Comparison of ENCODE assay signal across 20 cellular contexts in genomic region chr4:170007113-170007512, GRCh38. TPM values are rescaled to one million over a fixed set of nuclear protein-coding genes. Genes with fewer than 3 reads are reported as not detected.
DNase-seq lines count a peak whose midpoint lies in the region.
"Had no signal": no experiment of that assay in that cellular context is flagged by ENCODE, and none has a peak within 500 bp of the region (broad histone marks: within the 10 kb centered on the region; RNA-seq: fewer than 3 reads in every experiment).

No MANE protein-coding gene starts in this region.

- H3K27ac Mint-ChIP-seq in immature natural killer cell: no peak overlapping the region
- H3K27ac Mint-ChIP-seq: activated CD8-positive, alpha-beta T cell treated with anti-CD3 and anti-CD28 coated beads for 36 hours; activated naive CD8-positive, alpha-beta T cell; neural progenitor cell; stimulated activated naive B cell treated with anti-CD40 and anti-IgM and Interleukin-4, amounts not matched to agents 10 μg/mL and 1 μg/mL and 100 μg/mL, for 72 hours had no signal

- peaks cover 0 to 8% (median 7%) of the 10 kb centered on the region in 3 donors for H3K27me3 Mint-ChIP-seq in immature natural killer cell (ENCODE audit: low read depth in 3 of 3)

- H3K27ac ChIP-seq in cingulate gyrus (ENCODE audit: low read depth, low read length) (peak overlapping the region; percentile 55), substantia nigra (ENCODE audit: low read depth, low read length, poor library complexity, severe bottlenecking) (peak overlapping the region; percentile 11)
- H3K27ac ChIP-seq: 22Rv1, breast epithelium, hepatocyte, upper lobe of right lung had no signal

- no peak overlapping the region for H3K4me3 Mint-ChIP-seq in immature natural killer cell
- H3K4me3 Mint-ChIP-seq: activated CD8-positive, alpha-beta T cell treated with anti-CD3 and anti-CD28 coated beads for 36 hours; activated naive CD8-positive, alpha-beta T cell; neural progenitor cell had no signal

- H3K4me1 Mint-ChIP-seq in immature natural killer cell: peaks cover 15 to 19% of the 10 kb centered on the region in 2 donors

- peaks cover 0 to 4% (median 0%) of the 10 kb centered on the region in 3 donors for H3K36me3 Mint-ChIP-seq in immature natural killer cell
- H3K36me3 Mint-ChIP-seq: stimulated activated naive B cell treated with anti-CD40 and anti-IgM and Interleukin-4, amounts not matched to agents 10 μg/mL and 1 μg/mL and 100 μg/mL, for 72 hours had no signal

- DNase-seq in SIG-M5 treated with dmso at 0.1 percent for 504 hours (lab: John Stamatoyannopoulos, UW; ENCODE audit: unreplicated experiment): peak; percentile 22
- no peak for DNase-seq in SIG-M5 (lab: John Stamatoyannopoulos, UW)
- DNase-seq in SKM-1 (lab: John Stamatoyannopoulos, UW; ENCODE audit: unreplicated experiment): peak; percentile 72
- peak in 1 of 49 donors; percentile 7 for DNase-seq in substantia nigra (lab: John Stamatoyannopoulos, UW)
- DNase-seq in NCI-H2171 (lab: John Stamatoyannopoulos, UW): no peak
- DNase-seq in immature natural killer cell: no peak
- DNase-seq in 8988T: no peak
- DNase-seq: activated CD8-positive, alpha-beta T cell treated with anti-CD3 and anti-CD28 coated beads for 36 hours; activated T-cell treated with anti-CD3 and anti-CD28 coated beads, Interleukin-2, amount 50 U/mL, for 48 hours; kidney glomerular epithelial cell; NCI-H1694; NCI-H526; stimulated activated naive B cell treated with anti-CD40 and anti-IgM and Interleukin-4, amounts not matched to agents 10 μg/mL and 1 μg/mL and 100 μg/mL, for 72 hours; upper lobe of right lung had no signal

- no peaks in the 10 kb centered on the region for H3K9me3 Mint-ChIP-seq in immature natural killer cell
- H3K9me3 Mint-ChIP-seq: activated CD8-positive, alpha-beta T cell treated with anti-CD3 and anti-CD28 coated beads for 36 hours had no signal

RNA-seq across cellular contexts. Expression of gene MFAP3L, which starts 19.1 kb away (rescaled TPM):
- 1 to 10 TPM in 2 of 3 donors, under 1 TPM in 1; 0.63 to 3.4 (median 2.9) TPM for polyA plus RNA-seq in immature natural killer cell

Comparison
In these comparisons a context has a peak if more than half of its experiments do, and no peak if none do; other contexts are left out.
1. DNase-seq: peak in SIG-M5 treated with dmso at 0.1 percent for 504 hours (single experiment) and SKM-1 (single experiment); none in SIG-M5 (single experiment), NCI-H2171 (single experiment), immature natural killer cell (0 of 3) and 8988T (single experiment).